In the genomic region with DNA sequence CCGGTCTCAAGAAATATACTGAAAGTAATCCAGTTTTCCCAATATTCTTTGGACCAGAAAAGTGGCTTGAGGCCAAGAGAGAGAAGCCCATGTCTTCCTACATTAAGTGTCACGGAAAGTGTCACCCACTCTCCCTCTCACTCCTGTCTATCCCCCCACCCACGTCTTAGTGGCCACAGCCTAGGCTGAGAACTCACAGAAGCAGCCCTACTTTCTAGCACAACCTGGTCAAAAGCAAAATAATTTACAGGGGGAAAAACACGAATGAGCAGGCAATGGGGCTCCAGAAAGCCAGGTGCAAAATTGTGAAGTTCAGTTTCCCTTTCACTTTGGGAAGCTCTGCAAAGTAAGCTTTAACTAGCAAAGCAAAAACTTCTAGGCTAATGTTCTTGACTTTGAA, we compare ENCODE assay signal across 8 cellular contexts.
DNase-seq lines count a peak whose midpoint lies in the region; ATAC-seq, FAIRE-seq and TF ChIP-seq lines count a peak whose summit lies in the region.

No MANE protein-coding gene starts in this region.

- TF ChIP-seq EP300 in GM12878 (IDR thresholded peaks at IDR 0.05; ENCODE audit: borderline replicate concordance in 1 of 2, control insufficient read depth in 1 of 2, low read depth in 2 of 2, low read length in 2 of 2): no peak; a peak in 1 of 4 replicates
- TF ChIP-seq EP300 in transverse colon (IDR thresholded peaks at IDR 0.05; ENCODE audit: low read depth): no peak

- RAD21 ChIA-PET in GM12878 (lab: Charles Lee; ENCODE audit: unreplicated experiment): interaction anchor here (0.8 to 6.2 kb wide), 19 partner anchors 14 to 517 kb away, joined by 3 to 56 read pairs (median 5); partner anchors contain the start of gene IPCEF1

- peak overlapping the region; percentile 64 for H3K27ac ChIP-seq in GM12878 (ENCODE audit: control insufficient read depth, insufficient read depth)
- H3K27ac ChIP-seq in transverse colon: peak overlapping the region; percentile 6 to 42 (median 20)
- H3K27ac ChIP-seq in WERI-Rb-1: no peak overlapping the region

- no peak for TF ChIP-seq RAD21 in GM12878 (IDR thresholded peaks at IDR 0.05; ENCODE audit: insufficient read depth, low read depth, low read length)

- in situ Hi-C loops in GM12878 (cut with MboI) (loop anchor here (5.0 kb wide), 2 partner anchors 120 to 200 kb away; partner anchors contain the start of gene IPCEF1), transverse colon (cut with MboI; ENCODE audit: low pct_ligation_motif_present in 1 of 4, low pct_unique_long_range_greater_than_20kb in 1 of 4, low sequenced_read_pairs in 3 of 4) (loop anchor here (5.0 to 25.0 kb wide), 5 partner anchors 118 to 505 kb away; partner anchors contain the start of gene IPCEF1 (in 1 of the 4))

- TF ChIP-seq POLR2A in GM12878 (IDR thresholded peaks at IDR 0.05; ENCODE audit: low read depth, low read length) (no peak), transverse colon (IDR thresholded peaks at IDR 0.05) (no peak)

- intact Hi-C loops in GM12878 (cut with micrococcal nuclease; ENCODE audit: unreplicated experiment) (loop anchor here (5.0 kb wide), 3 partner anchors 75 to 450 kb away; partner anchors contain the start of gene IPCEF1), transverse colon (cut with DNase I; ENCODE audit: low total_unique reads) (loop anchor here (10.0 kb wide), 3 partner anchors 118 to 518 kb away; no protein-coding TSS in a partner anchor)

- no peak for FAIRE-seq in GM12878 (lab: Jason Lieb, UNC)

- SMC1A ChIA-PET in GM12878 (lab: Charles Lee; ENCODE audit: uncharacterized antibody, unreplicated experiment): interaction anchor here (0.7 to 16.7 kb wide), 20 partner anchors 9 to 198 kb away, joined by 3 to 258 read pairs (median 3); no protein-coding TSS in a partner anchor

- CTCF ChIA-PET in GM12878 (lab: Yijun Ruan, JAX): interaction anchor here (0.8 to 6.6 kb wide), 9 partner anchors 77 to 214 kb away, joined by 3 to 110 read pairs (median 11); no protein-coding TSS in a partner anchor

- peaks cover 7% of the 10 kb centered on the region for H3K9me3 ChIP-seq in GM12878 (replicated peaks; ENCODE audit: control insufficient read depth, insufficient read depth, low read length)
- no peaks in the 10 kb centered on the region for H3K9me3 ChIP-seq in transverse colon
- no peaks in the 10 kb centered on the region for H3K9me3 ChIP-seq in WERI-Rb-1 (ENCODE audit: severe bottlenecking)

- POLR2A ChIA-PET in GM12878 (lab: Charles Lee): interaction anchor here (0.6 to 1.7 kb wide), 5 partner anchors 76 to 120 kb away, joined by 3 to 5 read pairs (median 4); no protein-coding TSS in a partner anchor

- WGBS in GM12878 (ENCODE audit: insufficient coverage, insufficient replicate concordance, low lambda C conversion rate, missing lambda C conversion rate): 28% methylated on average over 4 of the region's 4 CpGs
- 36 to 45% methylated on average over 3 to 4 of the region's 4 CpGs for WGBS in transverse colon (ENCODE audit: low coverage in 1 of 2), 2 donors

- H3K4me1 ChIP-seq in GM12878 (ENCODE audit: control insufficient read depth, insufficient read depth, low read length) (peaks cover 24% of the 10 kb centered on the region), transverse colon (peaks cover 0 to 17% (median 4%) of the 10 kb centered on the region in 4 donors)

- H3K79me2 ChIP-seq in GM12878 (ENCODE audit: control insufficient read depth, insufficient read depth, low read length): peaks cover 4% of the 10 kb centered on the region

- H3K27me3 ChIP-seq in GM12878 (replicated peaks in 1 of 2; ENCODE audit: control insufficient read depth in 2 of 2, insufficient read depth in 2 of 2, low read length in 1 of 2) (no peaks in the 10 kb centered on the region), transverse colon (no peaks in the 10 kb centered on the region), WERI-Rb-1 (ENCODE audit: insufficient read depth, low read depth, severe bottlenecking) (no peaks in the 10 kb centered on the region)

- no peak for TF ChIP-seq CTCF in GM12878 (IDR thresholded peaks at IDR 0.05 in 2 of 3, conservative IDR thresholded peaks at IDR 0.05 in 1 of 3; ENCODE audit: control insufficient read depth in 2 of 3, extremely low read depth in 1 of 3, insufficient read depth in 1 of 3, low read depth in 3 of 3, low read length in 3 of 3)
- TF ChIP-seq CTCF in transverse colon (IDR thresholded peaks at IDR 0.05): no peak
- TF ChIP-seq CTCF in WERI-Rb-1 (IDR thresholded peaks at IDR 0.05; ENCODE audit: low read depth, low read length): no peak

- H4K20me1 ChIP-seq in GM12878 (ENCODE audit: control insufficient read depth, insufficient read depth): no peaks in the 10 kb centered on the region

- H2AFZ ChIP-seq in GM12878 (ENCODE audit: control insufficient read depth, low read depth, low read length): peak overlapping the region; percentile 64; the same call in 1 of the 2 replicates

- H3K36me3 ChIP-seq in GM12878 (ENCODE audit: control insufficient read depth in 2 of 2, insufficient read depth in 2 of 2, low read length in 1 of 2) (peaks cover 7 to 8% of the 10 kb centered on the region in 2 experiments; a peak in 3 of 4 replicates), transverse colon (no peaks in the 10 kb centered on the region), WERI-Rb-1 (no peaks in the 10 kb centered on the region)

- BruUV-seq in GM12878 (replicated peaks; lab: Mats Ljungman, UMichigan): no TSS peak

- DNase-seq in stimulated activated CD4-positive, alpha-beta T cell treated with anti-CD3 and anti-CD28 coated beads, Interleukin-15, amount 100 ng/mL, for 24 hours: peak; percentile 25
- DNase-seq in stimulated activated CD4-positive, alpha-beta T cell treated with anti-CD3 and anti-CD28 coated beads, Interleukin-2, amount 100 ng/mL, for 24 hours: no peak
- DNase-seq in GM12878 (ENCODE audit: low read depth, low spot score) (no peak), transverse colon (no peak), SHP77 (lab: John Stamatoyannopoulos, UW) (no peak), WERI-Rb-1 (no peak)
- no peak for DNase-seq in effector CD4-positive, alpha-beta T cell

- peak overlapping the region; percentile 35; the same call in 1 of the 2 replicates for H3K4me3 ChIP-seq in GM12878
- H3K4me3 ChIP-seq in transverse colon: peak overlapping the region in 1 of 4 donors; percentile 10
- H3K4me3 ChIP-seq in WERI-Rb-1 (ENCODE audit: low read depth, low read length): no peak overlapping the region

- peak overlapping the region; percentile 37 for H3K9ac ChIP-seq in GM12878 (ENCODE audit: control insufficient read depth, insufficient read depth, low read length)

- ATAC-seq in HG03135 (IDR thresholded peaks at IDR 0.05; ENCODE audit: unreplicated experiment): peak; percentile 48
- peak; percentile 68 for ATAC-seq in GM12878

- peak overlapping the region; percentile 95 for H3K4me2 ChIP-seq in GM12878 (ENCODE audit: control insufficient read depth, insufficient read depth)

TF ChIP-seq in GM12878, 131 proteins besides CTCF, POLR2A, EP300 and RAD21 (continues in another document):
- TF ChIP-seq ZSCAN29 (IDR thresholded peaks at IDR 0.05): no peak
- TF ChIP-seq, protein P1, sequence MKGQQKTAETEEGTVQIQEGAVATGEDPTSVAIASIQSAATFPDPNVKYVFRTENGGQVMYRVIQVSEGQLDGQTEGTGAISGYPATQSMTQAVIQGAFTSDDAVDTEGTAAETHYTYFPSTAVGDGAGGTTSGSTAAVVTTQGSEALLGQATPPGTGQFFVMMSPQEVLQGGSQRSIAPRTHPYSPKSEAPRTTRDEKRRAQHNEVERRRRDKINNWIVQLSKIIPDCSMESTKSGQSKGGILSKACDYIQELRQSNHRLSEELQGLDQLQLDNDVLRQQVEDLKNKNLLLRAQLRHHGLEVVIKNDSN (IDR thresholded peaks at IDR 0.05; ENCODE audit: borderline replicate concordance, extremely low read length, insufficient read depth, low read depth, low read length): no peak
- no peak for TF ChIP-seq EGR1 (IDR thresholded peaks at IDR 0.05; ENCODE audit: borderline replicate concordance in 1 of 2, low read depth in 2 of 2, low read length in 2 of 2)
- no peak for TF ChIP-seq HDGF (IDR thresholded peaks at IDR 0.05)
- TF ChIP-seq, protein P2, sequence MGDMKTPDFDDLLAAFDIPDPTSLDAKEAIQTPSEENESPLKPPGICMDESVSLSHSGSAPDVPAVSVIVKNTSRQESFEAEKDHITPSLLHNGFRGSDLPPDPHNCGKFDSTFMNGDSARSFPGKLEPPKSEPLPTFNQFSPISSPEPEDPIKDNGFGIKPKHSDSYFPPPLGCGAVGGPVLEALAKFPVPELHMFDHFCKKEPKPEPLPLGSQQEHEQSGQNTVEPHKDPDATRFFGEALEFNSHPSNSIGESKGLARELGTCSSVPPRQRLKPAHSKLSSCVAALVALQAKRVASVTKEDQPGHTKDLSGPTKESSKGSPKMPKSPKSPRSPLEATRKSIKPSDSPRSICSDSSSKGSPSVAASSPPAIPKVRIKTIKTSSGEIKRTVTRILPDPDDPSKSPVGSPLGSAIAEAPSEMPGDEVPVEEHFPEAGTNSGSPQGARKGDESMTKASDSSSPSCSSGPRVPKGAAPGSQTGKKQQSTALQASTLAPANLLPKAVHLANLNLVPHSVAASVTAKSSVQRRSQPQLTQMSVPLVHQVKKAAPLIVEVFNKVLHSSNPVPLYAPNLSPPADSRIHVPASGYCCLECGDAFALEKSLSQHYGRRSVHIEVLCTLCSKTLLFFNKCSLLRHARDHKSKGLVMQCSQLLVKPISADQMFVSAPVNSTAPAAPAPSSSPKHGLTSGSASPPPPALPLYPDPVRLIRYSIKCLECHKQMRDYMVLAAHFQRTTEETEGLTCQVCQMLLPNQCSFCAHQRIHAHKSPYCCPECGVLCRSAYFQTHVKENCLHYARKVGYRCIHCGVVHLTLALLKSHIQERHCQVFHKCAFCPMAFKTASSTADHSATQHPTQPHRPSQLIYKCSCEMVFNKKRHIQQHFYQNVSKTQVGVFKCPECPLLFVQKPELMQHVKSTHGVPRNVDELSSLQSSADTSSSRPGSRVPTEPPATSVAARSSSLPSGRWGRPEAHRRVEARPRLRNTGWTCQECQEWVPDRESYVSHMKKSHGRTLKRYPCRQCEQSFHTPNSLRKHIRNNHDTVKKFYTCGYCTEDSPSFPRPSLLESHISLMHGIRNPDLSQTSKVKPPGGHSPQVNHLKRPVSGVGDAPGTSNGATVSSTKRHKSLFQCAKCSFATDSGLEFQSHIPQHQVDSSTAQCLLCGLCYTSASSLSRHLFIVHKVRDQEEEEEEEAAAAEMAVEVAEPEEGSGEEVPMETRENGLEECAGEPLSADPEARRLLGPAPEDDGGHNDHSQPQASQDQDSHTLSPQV (IDR thresholded peaks at IDR 0.05): no peak
